Comparison of ENCODE assay signal across 8 cellular contexts in genomic region chr3:115658337-115659181, GRCh38.
A peak's percentile ranks its signal among the peaks of the same experiment; 100 is the strongest.
DNase-seq lines count a peak whose midpoint lies in the region; ATAC-seq, FAIRE-seq and TF ChIP-seq lines count a peak whose summit lies in the region.

No MANE protein-coding gene starts in this region.

- FAIRE-seq in D721Med (lab: Jason Lieb, UNC), result no peak

- peak; percentile 76 for DNase-seq in NCI-H1092 treated with DMSO at 0.1 percent for 48 hours (lab: John Stamatoyannopoulos, UW)
- peak; percentile 46 for DNase-seq in T-helper 22 cell (ENCODE audit: low read depth)
- peak; percentile 46 for DNase-seq in astrocyte of the cerebellum (ENCODE audit: low read depth)
- peak; percentile 55 to 59 for DNase-seq in hippocampal formation (lab: John Stamatoyannopoulos, UW)
- peak; percentile 95 for DNase-seq in retina
- DNase-seq in D721Med (ENCODE audit: insufficient read length, low spot score), result no peak

- ATAC-seq in HG02610 (IDR thresholded peaks at IDR 0.05; ENCODE audit: unreplicated experiment), result peak; percentile 88

- TF ChIP-seq CTCF in GM12874 (IDR thresholded peaks at IDR 0.05; ENCODE audit: insufficient read depth, low read depth, low read length) (0 out of 2 replicates have a peak, but pooled peaks have one; percentile 11), astrocyte of the cerebellum (IDR thresholded peaks at IDR 0.05; ENCODE audit: low read depth, low read length, missing control alignments) (no peak), D721Med (IDR thresholded peaks at IDR 0.05; ENCODE audit: insufficient read depth, missing control alignments) (no peak)

- in situ Hi-C loops in astrocyte of the cerebellum (cut with HindIII; ENCODE audit: low sequenced_read_pairs), result loop anchor here (25.0 kb wide), 1 partner anchor 446 kb away; no protein-coding TSS in a partner anchor

- peak overlapping the region; percentile 57 for H3K4me3 ChIP-seq in astrocyte of the cerebellum (ENCODE audit: low read depth, low read length)
